Comparison of ENCODE assay signal across 1 cellular context in genomic region chr7:78073470-78074382, GRCh38.
TF ChIP-seq lines count a peak whose summit lies in the region.

No MANE protein-coding gene starts in this region.

TF ChIP-seq in WTC11, 78 proteins besides CTCF, POLR2A, EP300 and RAD21:
- no peak for TF ChIP-seq ZNF317 (CRISPR knock-in tag; IDR thresholded peaks at IDR 0.05; ENCODE audit: borderline replicate concordance, low read depth)
- TF ChIP-seq PREB (CRISPR knock-in tag; IDR thresholded peaks at IDR 0.05; ENCODE audit: borderline replicate concordance): no peak
- TF ChIP-seq, protein P1, sequence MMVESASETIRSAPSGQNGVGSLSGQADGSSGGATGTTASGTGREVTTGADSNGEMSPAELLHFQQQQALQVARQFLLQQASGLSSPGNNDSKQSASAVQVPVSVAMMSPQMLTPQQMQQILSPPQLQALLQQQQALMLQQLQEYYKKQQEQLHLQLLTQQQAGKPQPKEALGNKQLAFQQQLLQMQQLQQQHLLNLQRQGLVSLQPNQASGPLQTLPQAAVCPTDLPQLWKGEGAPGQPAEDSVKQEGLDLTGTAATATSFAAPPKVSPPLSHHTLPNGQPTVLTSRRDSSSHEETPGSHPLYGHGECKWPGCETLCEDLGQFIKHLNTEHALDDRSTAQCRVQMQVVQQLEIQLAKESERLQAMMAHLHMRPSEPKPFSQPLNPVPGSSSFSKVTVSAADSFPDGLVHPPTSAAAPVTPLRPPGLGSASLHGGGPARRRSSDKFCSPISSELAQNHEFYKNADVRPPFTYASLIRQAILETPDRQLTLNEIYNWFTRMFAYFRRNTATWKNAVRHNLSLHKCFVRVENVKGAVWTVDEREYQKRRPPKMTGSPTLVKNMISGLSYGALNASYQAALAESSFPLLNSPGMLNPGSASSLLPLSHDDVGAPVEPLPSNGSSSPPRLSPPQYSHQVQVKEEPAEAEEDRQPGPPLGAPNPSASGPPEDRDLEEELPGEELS (CRISPR knock-in tag; IDR thresholded peaks at IDR 0.05): no peak
- no peak for TF ChIP-seq TCF7 (CRISPR knock-in tag; IDR thresholded peaks at IDR 0.05; ENCODE audit: low read depth)
- TF ChIP-seq KAT7 (CRISPR knock-in tag; IDR thresholded peaks at IDR 0.05; ENCODE audit: borderline replicate concordance): no peak
- TF ChIP-seq NR1H2 (CRISPR knock-in tag; IDR thresholded peaks at IDR 0.05): no peak
- no peak for TF ChIP-seq ZNF416 (CRISPR knock-in tag; IDR thresholded peaks at IDR 0.05)
- TF ChIP-seq ZNF512 (CRISPR knock-in tag; IDR thresholded peaks at IDR 0.05; ENCODE audit: borderline replicate concordance): no peak
- TF ChIP-seq ZSCAN18 (CRISPR knock-in tag; IDR thresholded peaks at IDR 0.05): no peak
- TF ChIP-seq HMGA2 (CRISPR knock-in tag; IDR thresholded peaks at IDR 0.05): no peak
- no peak for TF ChIP-seq FOXJ3 (CRISPR knock-in tag; IDR thresholded peaks at IDR 0.05; ENCODE audit: borderline replicate concordance)
- TF ChIP-seq ZNF396 (CRISPR knock-in tag; IDR thresholded peaks at IDR 0.05; ENCODE audit: borderline replicate concordance): no peak
- TF ChIP-seq PRRX2 (CRISPR knock-in tag; IDR thresholded peaks at IDR 0.05): no peak
